Comparison of ENCODE assay signal across 15 cellular contexts in genomic region chr2:120406566-120406965, GRCh38.
DNase-seq lines count a peak whose midpoint lies in the region; ATAC-seq and TF ChIP-seq lines count a peak whose summit lies in the region.
"Had no signal": no experiment of that assay in that cellular context is flagged by ENCODE, and none has a peak within 500 bp of the region (broad histone marks: within the 10 kb centered on the region; RNA-seq: fewer than 3 reads in every experiment).

No MANE protein-coding gene starts in this region.

- ATAC-seq in sciatic nerve = peak; percentile 26
- ATAC-seq: HCT116 had no signal

- peaks cover 40% of the 10 kb centered on the region for H3K9me3 Mint-ChIP-seq in Caco-2 (ENCODE audit: unreplicated experiment)

- no peak overlapping the region for H3K4me3 Mint-ChIP-seq in Caco-2 (ENCODE audit: unreplicated experiment)
- H3K4me3 Mint-ChIP-seq: CD4-positive, alpha-beta memory T cell; H9 had no signal

- peaks cover 46% of the 10 kb centered on the region for H3K4me1 ChIP-seq in Caco-2

- intact Hi-C loops in Caco-2 (cut with micrococcal nuclease; ENCODE audit: unreplicated experiment) (no loop called here), sciatic nerve (cut with DNase I) (no loop called here)

- H3K27ac Mint-ChIP-seq in Caco-2 (ENCODE audit: unreplicated experiment) = peak overlapping the region; percentile 93
- H3K27ac Mint-ChIP-seq: CD4-positive, alpha-beta memory T cell had no signal

- H3K27me3 ChIP-seq in Caco-2 (replicated peaks; ENCODE audit: control insufficient read depth, insufficient read depth, low read length) = no peaks in the 10 kb centered on the region

- H3K4me3 ChIP-seq in Caco-2 (ENCODE audit: low read depth, low read length) (no peak overlapping the region), coronary artery (no peak overlapping the region)
- H3K4me3 ChIP-seq: GM23248 had no signal

- no peak for DNase-seq in Caco-2
- DNase-seq in coronary artery (ENCODE audit: low spot score) = peak; percentile 53
- peak; percentile 83 for DNase-seq in mesenteric fat pad (ENCODE audit: low spot score)
- no peak for DNase-seq in sciatic nerve (ENCODE audit: low spot score)
- DNase-seq in hippocampal formation (lab: John Stamatoyannopoulos, UW) = no peak
- no peak for DNase-seq in OCI-M2 (lab: John Stamatoyannopoulos, UW; ENCODE audit: unreplicated experiment)
- no peak for DNase-seq in nucleus accumbens (lab: John Stamatoyannopoulos, UW)
- DNase-seq: C1 segment of cervical spinal cord; CD4-positive, alpha-beta memory T cell; COR-L47; DMS153; DND-41; GM23248; H9 had no signal

- TF ChIP-seq CTCF in Caco-2 (IDR thresholded peaks at IDR 0.05; ENCODE audit: insufficient read depth in 1 of 2, low read depth in 1 of 2, low read length in 1 of 2, severe bottlenecking in 1 of 2, unreplicated experiment in 1 of 2) (no peak), coronary artery (IDR thresholded peaks at IDR 0.05) (no peak)

- peaks cover 21% of the 10 kb centered on the region for H3K36me3 Mint-ChIP-seq in Caco-2 (ENCODE audit: insufficient read depth, unreplicated experiment)
- H3K36me3 Mint-ChIP-seq: CD4-positive, alpha-beta memory T cell had no signal

- no peaks in the 10 kb centered on the region for H3K36me3 ChIP-seq in Caco-2 (ENCODE audit: control insufficient read depth, insufficient read depth, low read length)

- peaks cover 40% of the 10 kb centered on the region for H3K4me1 Mint-ChIP-seq in Caco-2 (ENCODE audit: low read depth, unreplicated experiment)
- H3K4me1 Mint-ChIP-seq: CD4-positive, alpha-beta memory T cell; H9 had no signal

- POLR2A ChIA-PET in Caco-2 (lab: Charles Lee) = no interaction called here

- CTCF ChIA-PET in Caco-2 (lab: Charles Lee) = interaction anchor here (0.6 kb wide), 1 partner anchor 29 kb away, joined by 3 read pairs; no protein-coding TSS in a partner anchor

- BruUV-seq in Caco-2 (replicated peaks; lab: Mats Ljungman, UMichigan) = no TSS peak

- no peaks in the 10 kb centered on the region for H3K27me3 Mint-ChIP-seq in Caco-2 (ENCODE audit: insufficient read depth, unreplicated experiment)

- no peak overlapping the region for H3K27ac ChIP-seq in coronary artery
- H3K27ac ChIP-seq: GM23248 had no signal

- peaks cover 19% of the 10 kb centered on the region for H3K9me3 ChIP-seq in Caco-2

Comparison
In these comparisons a context has a peak if more than half of its experiments do, and no peak if none do; other contexts are left out.
1. DNase-seq: peak in coronary artery (single experiment) and mesenteric fat pad (single experiment); none in Caco-2 (0 of 2), sciatic nerve (single experiment), hippocampal formation (0 of 2), OCI-M2 (single experiment) and nucleus accumbens (0 of 56).